In genomic region chr1:181089017-181089776, GRCh38 we compare ENCODE assay signal across 8 cellular contexts. TPM values are rescaled to one million over a fixed set of nuclear protein-coding genes. Genes with fewer than 3 reads are reported as not detected.
A peak's percentile ranks its signal among the peaks of the same experiment; 100 is the strongest.
DNase-seq lines count a peak whose midpoint lies in the region; ATAC-seq and TF ChIP-seq lines count a peak whose summit lies in the region.

No MANE protein-coding gene starts in this region.

- peaks cover 6% of the 10 kb centered on the region for H4K20me1 ChIP-seq in fibroblast of lung (ENCODE audit: control insufficient read depth, extremely low read depth, insufficient read depth, low read length)

- H3K27ac ChIP-seq in AG04450 (ENCODE audit: low read depth, low read length) (peak overlapping the region; percentile 71), HUES48 (ENCODE audit: low read depth, low read length) (peak overlapping the region; percentile 43), fibroblast of lung (ENCODE audit: insufficient read depth, low read length) (peak overlapping the region; percentile 87), parathyroid adenoma (peak overlapping the region; percentile 63)

- H2AFZ ChIP-seq in fibroblast of lung (ENCODE audit: low read length) (no peak overlapping the region), parathyroid adenoma (peak overlapping the region; percentile 70)

- ATAC-seq in GM19463 (IDR thresholded peaks at IDR 0.05; ENCODE audit: unreplicated experiment): peak; percentile 0

- H3K4me2 ChIP-seq in fibroblast of lung (ENCODE audit: extremely low read depth, insufficient read depth, low read length): no peak overlapping the region
- H3K4me2 ChIP-seq in parathyroid adenoma (ENCODE audit: low read length): peak overlapping the region; percentile 77

- DNase-seq in AG04450 (ENCODE audit: low read depth, low spot score): no peak
- peak; percentile 82 for DNase-seq in activated CD8-positive, alpha-beta memory T cell treated with anti-CD3 and anti-CD28 coated beads, Interleukin-2, amount 50 U/mL, for 48 hours
- peak in 1 of 2 donors; percentile 14 for DNase-seq in fibroblast of lung (ENCODE audit: low read depth in 2 of 2)
- DNase-seq in kidney glomerular epithelial cell (lab: John Stamatoyannopoulos, UW): no peak
- no peak for DNase-seq in NCI-H446 (lab: John Stamatoyannopoulos, UW)

- POLR2A ChIA-PET in AG04450 (lab: Yijun Ruan, JAX): interaction anchor here (0.5 to 6.5 kb wide), 31 partner anchors 7 to 1207 kb away, joined by 3 to 82 read pairs (median 6); partner anchors contain the start of genes MR1 and STX6

- H3K4me1 ChIP-seq in HUES48 (ENCODE audit: control insufficient read depth, insufficient read depth, low read length) (peaks cover 7% of the 10 kb centered on the region), fibroblast of lung (ENCODE audit: control insufficient read depth, extremely low read depth, insufficient read depth, low read length) (peaks cover 14% of the 10 kb centered on the region), parathyroid adenoma (no peaks in the 10 kb centered on the region)

- CTCF ChIA-PET in AG04450 (lab: Charles Lee): interaction anchor here (0.5 to 4.0 kb wide), 2 partner anchors 16 to 53 kb away, joined by 4 to 54 read pairs; no protein-coding TSS in a partner anchor

- no peaks in the 10 kb centered on the region; the same call in 1 of the 2 replicates for H3K9me3 ChIP-seq in AG04450 (ENCODE audit: control insufficient read depth, insufficient read depth, low read length)
- H3K9me3 ChIP-seq in HUES48 (ENCODE audit: control insufficient read depth, insufficient read depth, low read length): no peaks in the 10 kb centered on the region
- no peaks in the 10 kb centered on the region for H3K9me3 ChIP-seq in fibroblast of lung (ENCODE audit: control insufficient read depth, insufficient read depth, low read depth, low read length)
- no peaks in the 10 kb centered on the region for H3K9me3 ChIP-seq in parathyroid adenoma (ENCODE audit: control insufficient read depth, low read length)

- H3K36me3 ChIP-seq in HUES48 (ENCODE audit: control insufficient read depth, insufficient read depth, low read length): no peaks in the 10 kb centered on the region
- peaks cover 8% of the 10 kb centered on the region for H3K36me3 ChIP-seq in fibroblast of lung (ENCODE audit: control insufficient read depth, insufficient read depth, low read length)
- H3K36me3 ChIP-seq in parathyroid adenoma (ENCODE audit: control insufficient read depth, insufficient read depth, low read length): no peaks in the 10 kb centered on the region

- no peak for TF ChIP-seq CTCF in AG04450 (IDR thresholded peaks at IDR 0.05; ENCODE audit: low read depth, low read length)
- TF ChIP-seq CTCF in fibroblast of lung (conservative IDR thresholded peaks at IDR 0.05 in 1 of 2, IDR thresholded peaks at IDR 0.05 in 1 of 2; ENCODE audit: low read depth in 1 of 2, low read length in 2 of 2): no peak
- no peak for TF ChIP-seq CTCF in parathyroid adenoma (IDR thresholded peaks at IDR 0.05)

- H3K4me3 ChIP-seq in AG04450 (ENCODE audit: low read depth, low read length): peak overlapping the region; percentile 94
- peak overlapping the region; percentile 84 for H3K4me3 ChIP-seq in HUES48 (ENCODE audit: low read depth, low read length)
- peak overlapping the region; percentile 91 to 99 (median 96) for H3K4me3 ChIP-seq in fibroblast of lung (replicated peaks in 1 of 4; ENCODE audit: control extremely low read depth in 1 of 4, insufficient read depth in 1 of 4, low read depth in 3 of 4, low read length in 4 of 4)
- peak overlapping the region; percentile 64 for H3K4me3 ChIP-seq in parathyroid adenoma (ENCODE audit: low read depth, low read length)

- H3K9ac ChIP-seq in HUES48 (ENCODE audit: low read depth, low read length) (peak overlapping the region; percentile 36; the same call in 1 of the 2 replicates), fibroblast of lung (ENCODE audit: insufficient read depth, low read length) (peak overlapping the region; percentile 88), parathyroid adenoma (no peak overlapping the region)

- H3K79me2 ChIP-seq in fibroblast of lung (ENCODE audit: control insufficient read depth, insufficient read depth, low read length) (peaks cover 61% of the 10 kb centered on the region), parathyroid adenoma (peaks cover 2% of the 10 kb centered on the region)

- H3K27me3 ChIP-seq in AG04450 (ENCODE audit: control insufficient read depth, insufficient read depth, low read length) (no peaks in the 10 kb centered on the region), HUES48 (ENCODE audit: control insufficient read depth, insufficient read depth, low read length) (peaks cover 56% of the 10 kb centered on the region), fibroblast of lung (ENCODE audit: control insufficient read depth, insufficient read depth, low read length) (no peaks in the 10 kb centered on the region), parathyroid adenoma (ENCODE audit: control insufficient read depth, insufficient read depth, low read length) (no peaks in the 10 kb centered on the region)

RNA-seq across cellular contexts. Expression of gene IER5, which starts 0.7 kb away (rescaled TPM):
- polyA plus RNA-seq in AG04450 (2011; rRNA removed) (20.4 and 20.7 TPM in 2 replicates), fibroblast of lung (19.1 and 24.2 TPM in 2 replicates)
- polyA minus RNA-seq in AG04450 (2011; rRNA and poly(A)+ RNA removed): 26.6 and 31.9 TPM in 2 replicates
- 31.1 and 42.8 TPM in 2 replicates for total RNA-seq in fibroblast of lung
- polyA plus RNA-seq in fibroblast of lung (2012): 26.0 and 33.9 TPM in 2 replicates
- 8.7 and 13.4 TPM in 2 replicates for polyA minus RNA-seq in fibroblast of lung (ENCODE audit: low replicate concordance)

RNA-seq across cellular contexts. Expression of gene MR1, which starts 55.4 kb away (rescaled TPM):
- polyA plus RNA-seq in AG04450 (2011; rRNA removed) (16.7 and 17.2 TPM in 2 replicates), fibroblast of lung (35.3 and 41.6 TPM in 2 replicates)
- polyA minus RNA-seq in AG04450 (2011; rRNA and poly(A)+ RNA removed): 11.0 and 12.4 TPM in 2 replicates
- 14.9 and 42.1 TPM in 2 replicates for total RNA-seq in fibroblast of lung
- 23.4 and 27.6 TPM in 2 replicates for polyA plus RNA-seq in fibroblast of lung (2012)
- polyA minus RNA-seq in fibroblast of lung (ENCODE audit: low replicate concordance): 15.7 and 24.7 TPM in 2 replicates
